In the genomic region with DNA sequence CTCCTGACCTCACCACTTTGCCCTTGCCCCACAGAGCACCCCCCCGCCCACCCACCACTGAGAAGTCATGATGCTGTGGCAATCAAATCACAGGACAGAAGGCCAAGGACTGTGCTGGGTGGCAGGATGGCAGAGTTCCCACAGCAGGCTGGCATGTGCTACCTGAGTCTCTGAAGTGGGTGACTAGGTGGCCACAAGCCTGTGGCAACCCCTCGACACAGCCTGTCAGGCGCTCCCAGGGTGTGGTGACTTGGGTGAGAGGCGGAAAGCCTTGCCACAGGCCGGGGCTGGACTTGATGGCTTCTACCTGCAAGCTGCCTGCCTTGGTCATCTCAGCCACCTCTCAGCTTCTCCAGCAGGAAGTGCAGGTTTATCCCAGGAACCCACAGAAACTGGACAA, we compare ENCODE assay signal across 34 cellular contexts. TPM values are rescaled to one million over a fixed set of nuclear protein-coding genes. Genes with fewer than 3 reads are reported as not detected.
DNase-seq lines count a peak whose midpoint lies in the region; ATAC-seq, FAIRE-seq and TF ChIP-seq lines count a peak whose summit lies in the region.
"Had no signal": no experiment of that assay in that cellular context is flagged by ENCODE, and none has a peak within 500 bp of the region (broad histone marks: within the 10 kb centered on the region; RNA-seq: fewer than 3 reads in every experiment).

No MANE protein-coding gene starts in this region.

- no peak overlapping the region for H3K4me3 Mint-ChIP-seq in CD8-positive, alpha-beta T cell
- H3K4me3 Mint-ChIP-seq in activated T-helper 17 cell treated with anti-CD3 and anti-CD28 coated beads, Interleukin-2, amount 50 U/mL, for 72 hours, result no peak overlapping the region
- H3K4me3 Mint-ChIP-seq: activated CD4-positive, alpha-beta memory T cell treated with anti-CD3 and anti-CD28 coated beads for 36 hours; activated naive CD8-positive, alpha-beta T cell; nephron progenitor cell; stimulated activated naive CD8-positive, alpha-beta T cell treated with anti-CD3 and anti-CD28 coated beads, Interleukin-15, Interleukin-2, amounts not matched to agents 100 ng/mL and 50 ng/mL, for 24 hours had no signal

- FAIRE-seq in urothelium cell line (lab: Jason Lieb, UNC), result no peak
- FAIRE-seq: GM12892, kidney, pancreas had no signal

- peak in 4 of 7 experiments; percentile 18 to 57 (median 34) for DNase-seq in CD8-positive, alpha-beta T cell
- peak; percentile 83 to 87 for DNase-seq in left lung
- DNase-seq in gastrocnemius medialis, result no peak
- DNase-seq in urothelium cell line (ENCODE audit: low spot score), result no peak
- no peak for DNase-seq in NCI-H774 (lab: John Stamatoyannopoulos, UW)
- no peak for DNase-seq in PC-3
- no peak for DNase-seq in GM10266 (ENCODE audit: extremely low spot score)
- DNase-seq: activated CD4-positive, alpha-beta memory T cell treated with anti-CD3 and anti-CD28 coated beads for 36 hours; activated CD8-positive, alpha-beta memory T cell treated with anti-CD3 and anti-CD28 coated beads, Interleukin-2, amount 50 U/mL, for 4 hours; aorta; BE2C; esophagus squamous epithelium; foreskin keratinocyte; heart right ventricle; Kasumi-1; kidney; NCI-H1417 treated with DMSO at 0.1 percent for 48 hours; NCI-H2081; NCI-H226; NCI-H526 treated with DMSO at 0.1 percent for 48 hours; nephron progenitor cell; pancreas; PC-9; retina; thyroid gland had no signal

- no peaks in the 10 kb centered on the region for H3K9me3 Mint-ChIP-seq in CD8-positive, alpha-beta T cell
- H3K9me3 Mint-ChIP-seq in activated T-helper 17 cell treated with anti-CD3 and anti-CD28 coated beads, Interleukin-2, amount 50 U/mL, for 72 hours, result no peaks in the 10 kb centered on the region
- H3K9me3 Mint-ChIP-seq: activated CD4-positive, alpha-beta memory T cell treated with anti-CD3 and anti-CD28 coated beads for 36 hours; nephron progenitor cell; stimulated activated naive CD8-positive, alpha-beta T cell treated with anti-CD3 and anti-CD28 coated beads, Interleukin-15, Interleukin-2, amounts not matched to agents 100 ng/mL and 50 ng/mL, for 24 hours had no signal

- no peaks in the 10 kb centered on the region for H3K27me3 ChIP-seq in CD8-positive, alpha-beta T cell (ENCODE audit: insufficient read depth, low read length)
- no peaks in the 10 kb centered on the region for H3K27me3 ChIP-seq in left lung
- H3K27me3 ChIP-seq in gastrocnemius medialis, result no peaks in the 10 kb centered on the region
- no peaks in the 10 kb centered on the region for H3K27me3 ChIP-seq in PC-3 (ENCODE audit: low read length)
- H3K27me3 ChIP-seq: BE2C, esophagus squamous epithelium, foreskin keratinocyte, heart right ventricle, pancreas, thyroid gland had no signal

- TF ChIP-seq CTCF in CD8-positive, alpha-beta T cell (IDR thresholded peaks at IDR 0.05), result no peak
- TF ChIP-seq CTCF in left lung (IDR thresholded peaks at IDR 0.05) (no peak), gastrocnemius medialis (IDR thresholded peaks at IDR 0.05 in 4 of 5, conservative IDR thresholded peaks at IDR 0.05 in 1 of 5) (no peak), PC-3 (conservative IDR thresholded peaks at IDR 0.05; ENCODE audit: low read depth, low read length) (no peak), GM10266 (IDR thresholded peaks at IDR 0.05; ENCODE audit: control insufficient read depth, insufficient read depth, low read depth, missing control alignments) (no peak)

- TF ChIP-seq POLR2A in gastrocnemius medialis (IDR thresholded peaks at IDR 0.05), result no peak

- POLR2A ChIA-PET in CD8-positive, alpha-beta T cell (lab: Charles Lee), result no interaction called here
- POLR2A ChIA-PET in PC-3 (lab: Charles Lee; ENCODE audit: unreplicated experiment), result no interaction called here

- CTCF ChIA-PET in CD8-positive, alpha-beta T cell (lab: Charles Lee), result interaction anchor here (1.6 kb wide), 1 partner anchor 70 kb away, joined by 7 read pairs; no protein-coding TSS in a partner anchor
- CTCF ChIA-PET in PC-3 (lab: Charles Lee), result no interaction called here

- no peaks in the 10 kb centered on the region for H3K79me2 ChIP-seq in PC-3 (ENCODE audit: low read length)

- no peaks in the 10 kb centered on the region for H4K20me1 ChIP-seq in PC-3 (ENCODE audit: low read length)

- H3K9me2 ChIP-seq in PC-3 (replicated peaks; ENCODE audit: low read length), result no peaks in the 10 kb centered on the region

- ATAC-seq in CD8-positive, alpha-beta T cell, result peak; percentile 75
- peak; percentile 43 for ATAC-seq in activated T-helper 17 cell treated with anti-CD3 and anti-CD28 coated beads, Interleukin-2, amount 50 U/mL, for 72 hours (replicated peaks)
- peak; percentile 72 for ATAC-seq in left lung
- ATAC-seq in gastrocnemius medialis, result no peak
- ATAC-seq in PC-3, result no peak
- ATAC-seq: activated CD4-positive, CD25-positive, alpha-beta regulatory T cell treated with anti-CD3 and anti-CD28 coated beads, Interleukin-2, amount 50 U/mL, for 24 hours; foreskin keratinocyte; HCT116; pancreas; Right ventricle myocardium inferior; SK-N-SH treated with all-trans-retinoic acid at 6 μM for 48 hours had no signal

- no peak overlapping the region for H3K27ac Mint-ChIP-seq in CD8-positive, alpha-beta T cell
- H3K27ac Mint-ChIP-seq in activated T-helper 17 cell treated with anti-CD3 and anti-CD28 coated beads, Interleukin-2, amount 50 U/mL, for 72 hours, result no peak overlapping the region
- H3K27ac Mint-ChIP-seq: activated CD4-positive, alpha-beta memory T cell treated with anti-CD3 and anti-CD28 coated beads for 36 hours; activated naive CD8-positive, alpha-beta T cell; nephron progenitor cell; stimulated activated naive CD8-positive, alpha-beta T cell treated with anti-CD3 and anti-CD28 coated beads, Interleukin-15, Interleukin-2, amounts not matched to agents 100 ng/mL and 50 ng/mL, for 24 hours had no signal

- peaks cover 17% of the 10 kb centered on the region for H3K4me1 ChIP-seq in CD8-positive, alpha-beta T cell (ENCODE audit: insufficient read depth, low read length)
- H3K4me1 ChIP-seq in left lung (peaks cover 18 to 24% of the 10 kb centered on the region in 2 donors), gastrocnemius medialis (peaks cover 19 to 26% of the 10 kb centered on the region in 2 donors), PC-3 (ENCODE audit: insufficient read depth, low read length) (no peaks in the 10 kb centered on the region)
- H3K4me1 ChIP-seq: pancreas had no signal

- H3K4me2 ChIP-seq in PC-3 (ENCODE audit: low read length), result no peak overlapping the region
- H3K4me2 ChIP-seq: PC-9 had no signal

- no peaks in the 10 kb centered on the region for H3K9me3 ChIP-seq in CD8-positive, alpha-beta T cell (ENCODE audit: low read length)
- no peaks in the 10 kb centered on the region for H3K9me3 ChIP-seq in left lung
- H3K9me3 ChIP-seq in gastrocnemius medialis, result no peaks in the 10 kb centered on the region
- H3K9me3 ChIP-seq in PC-3 (ENCODE audit: low read length), result no peaks in the 10 kb centered on the region
- H3K9me3 ChIP-seq: BE2C, esophagus squamous epithelium, heart right ventricle, pancreas, thyroid gland had no signal

- H3K36me3 Mint-ChIP-seq in CD8-positive, alpha-beta T cell, result no peaks in the 10 kb centered on the region
- H3K36me3 Mint-ChIP-seq in activated T-helper 17 cell treated with anti-CD3 and anti-CD28 coated beads, Interleukin-2, amount 50 U/mL, for 72 hours (ENCODE audit: low read depth), result no peaks in the 10 kb centered on the region
- H3K36me3 Mint-ChIP-seq: activated CD4-positive, alpha-beta memory T cell treated with anti-CD3 and anti-CD28 coated beads for 36 hours; activated naive CD8-positive, alpha-beta T cell had no signal

- in situ Hi-C loops in gastrocnemius medialis (cut with MboI; ENCODE audit: low sequenced_read_pairs in 4 of 4), result no loop called here

- no peaks in the 10 kb centered on the region for H3F3A ChIP-seq in PC-3 (ENCODE audit: low read length, unreplicated experiment)

- H3K4me3 ChIP-seq in CD8-positive, alpha-beta T cell (ENCODE audit: low read depth, low read length), result no peak overlapping the region
- H3K4me3 ChIP-seq in left lung (no peak overlapping the region), gastrocnemius medialis (no peak overlapping the region), PC-3 (ENCODE audit: low read length) (no peak overlapping the region)
- H3K4me3 ChIP-seq: esophagus squamous epithelium, heart right ventricle, pancreas, PC-9, skin epidermis, thyroid gland had no signal

- no peaks in the 10 kb centered on the region for H3K27me3 Mint-ChIP-seq in CD8-positive, alpha-beta T cell (ENCODE audit: low read depth)
- H3K27me3 Mint-ChIP-seq in activated T-helper 17 cell treated with anti-CD3 and anti-CD28 coated beads, Interleukin-2, amount 50 U/mL, for 72 hours, result no peaks in the 10 kb centered on the region
- H3K27me3 Mint-ChIP-seq: activated CD4-positive, alpha-beta memory T cell treated with anti-CD3 and anti-CD28 coated beads for 36 hours; activated naive CD8-positive, alpha-beta T cell; stimulated activated naive CD8-positive, alpha-beta T cell treated with anti-CD3 and anti-CD28 coated beads, Interleukin-15, Interleukin-2, amounts not matched to agents 100 ng/mL and 50 ng/mL, for 24 hours had no signal

- no peak overlapping the region for H3K27ac ChIP-seq in CD8-positive, alpha-beta T cell (ENCODE audit: low read depth, low read length)
- H3K27ac ChIP-seq in left lung, result peak overlapping the region in 1 of 2 donors; percentile 82
- peak overlapping the region in 3 of 4 donors; percentile 84 to 99 (median 90) for H3K27ac ChIP-seq in gastrocnemius medialis
- H3K27ac ChIP-seq in PC-3 (ENCODE audit: low read length), result no peak overlapping the region
- H3K27ac ChIP-seq: foreskin keratinocyte, pancreas, PC-9 had no signal

- no peak overlapping the region for H3K9ac ChIP-seq in PC-3 (ENCODE audit: low read length)

- H3K4me1 Mint-ChIP-seq in CD8-positive, alpha-beta T cell (ENCODE audit: low read depth), result peaks cover 12% of the 10 kb centered on the region
- no peaks in the 10 kb centered on the region for H3K4me1 Mint-ChIP-seq in activated T-helper 17 cell treated with anti-CD3 and anti-CD28 coated beads, Interleukin-2, amount 50 U/mL, for 72 hours

- BruUV-seq in PC-3 (replicated peaks; lab: Mats Ljungman, UMichigan), result no TSS peak

- no peak overlapping the region for H2AFZ ChIP-seq in PC-3 (ENCODE audit: low read length)
- H2AFZ ChIP-seq: PC-9 had no signal

- intact Hi-C loops in CD8-positive, alpha-beta T cell (cut with DNase I, micrococcal nuclease), result no loop called here
- intact Hi-C loops in left lung (cut with DNase I) (no loop called here), gastrocnemius medialis (cut with DNase I; ENCODE audit: low total_unique reads) (loop anchor here (5.0 kb wide), 1 partner anchor 75 kb away; a partner anchor contains a TSS), PC-3 (cut with micrococcal nuclease) (no loop called here)

- H3K36me3 ChIP-seq in CD8-positive, alpha-beta T cell (ENCODE audit: insufficient read depth, low read length), result no peaks in the 10 kb centered on the region
- H3K36me3 ChIP-seq in left lung, result peaks cover 0 to 5% of the 10 kb centered on the region in 2 donors
- H3K36me3 ChIP-seq in gastrocnemius medialis, result no peaks in the 10 kb centered on the region
- H3K36me3 ChIP-seq in PC-3 (ENCODE audit: low read depth, low read length), result no peaks in the 10 kb centered on the region; the same call in 1 of the 2 replicates
- H3K36me3 ChIP-seq: BE2C, esophagus squamous epithelium, pancreas, thyroid gland had no signal

RNA-seq across cellular contexts. Expression of a gene that starts 15.6 kb away (rescaled TPM):
- total RNA-seq in CD8-positive, alpha-beta T cell, result 1 to 10 TPM; 5.4 to 5.6 TPM
- total RNA-seq in activated T-helper 17 cell treated with anti-CD3 and anti-CD28 coated beads, Interleukin-2, amount 50 U/mL, for 72 hours, result 10 to 100 TPM; 19.3 to 25.1 TPM
- 10 to 100 TPM; 35.9 to 38.3 TPM for total RNA-seq in left lung
- 10 to 100 TPM; 14.0 to 39.7 (median 26.3) TPM for total RNA-seq in gastrocnemius medialis
- 40.9 and 51.1 TPM in 2 replicates for total RNA-seq in PC-3 (2014; rRNA removed)

Comparison
In these comparisons a context has a peak if more than half of its experiments do, and no peak if none do; other contexts are left out.
1. ATAC-seq: peak in CD8-positive, alpha-beta T cell (single experiment), activated T-helper 17 cell treated with anti-CD3 and anti-CD28 coated beads, Interleukin-2, amount 50 U/mL, for 72 hours (single experiment) and left lung (single experiment); none in gastrocnemius medialis (0 of 2) and PC-3 (single experiment).
2. DNase-seq: peak in CD8-positive, alpha-beta T cell (4 of 7) and left lung (2 of 2); none in gastrocnemius medialis (0 of 2), urothelium cell line (single experiment), NCI-H774 (single experiment), PC-3 (single experiment) and GM10266 (single experiment).
3. H3K27ac ChIP-seq: peak in gastrocnemius medialis (3 of 4); none in CD8-positive, alpha-beta T cell (single experiment) and PC-3 (single experiment).